Comparison of ENCODE assay signal across 1 cellular context in genomic region chr16:68843482-68844210, GRCh38.
TF ChIP-seq lines count a peak whose summit lies in the region.

Gene TANGO6, plus strand, starts transcription at chr16:68843531. Its CDS starts 87 bp downstream, at chr16:68843618.

TF ChIP-seq in HepG2, 621 proteins besides CTCF, POLR2A, EP300 and RAD21 (continued from another document and continues in another):
- TF ChIP-seq ZNF142 (CRISPR knock-in tag; IDR thresholded peaks at IDR 0.05) (no peak), ZNF891 (CRISPR knock-in tag; IDR thresholded peaks at IDR 0.05) (peak; percentile 23; the same call in 1 of the 2 replicates), ZNF609 (CRISPR knock-in tag; IDR thresholded peaks at IDR 0.05; ENCODE audit: borderline replicate concordance) (peak; percentile 49; the same call in 1 of the 2 replicates), ZNF678 (CRISPR knock-in tag; IDR thresholded peaks at IDR 0.05) (peak; percentile 90; the same call in 1 of the 2 replicates), KAT8 (CRISPR knock-in tag; IDR thresholded peaks at IDR 0.05) (peak; percentile 87), ZNF232 (CRISPR knock-in tag; IDR thresholded peaks at IDR 0.05; ENCODE audit: borderline replicate concordance) (no peak), ZNF362 (CRISPR knock-in tag; IDR thresholded peaks at IDR 0.05; ENCODE audit: borderline replicate concordance) (peak; percentile 99), IRF2 (CRISPR knock-in tag; IDR thresholded peaks at IDR 0.05) (peak; percentile 53), GMEB1 (CRISPR knock-in tag; IDR thresholded peaks at IDR 0.05; ENCODE audit: borderline replicate concordance) (peak; percentile 89), ZFP36L1 (CRISPR knock-in tag; IDR thresholded peaks at IDR 0.05) (no peak), JARID2 (CRISPR knock-in tag; IDR thresholded peaks at IDR 0.05; ENCODE audit: insufficient replicate concordance) (peak; percentile 76), SCMH1 (CRISPR knock-in tag; IDR thresholded peaks at IDR 0.05; ENCODE audit: borderline replicate concordance) (no peak), ZNF713 (CRISPR knock-in tag; IDR thresholded peaks at IDR 0.05) (peak; percentile 45; the same call in 1 of the 2 replicates), ZNF564 (CRISPR knock-in tag; IDR thresholded peaks at IDR 0.05) (0 out of 2 replicates have a peak, but pooled peaks have one; percentile 83), KIAA2018 (CRISPR knock-in tag; IDR thresholded peaks at IDR 0.05; ENCODE audit: borderline replicate concordance) (no peak; the same call in 1 of the 2 replicates), ZNF296 (CRISPR knock-in tag; conservative IDR thresholded peaks at IDR 0.05) (peak; percentile 87), NFATC3 (CRISPR knock-in tag; IDR thresholded peaks at IDR 0.05) (peak; percentile 91; the same call in 1 of the 2 replicates), NFIC (IDR thresholded peaks at IDR 0.05; ENCODE audit: low read length) (0 out of 2 replicates have a peak, but pooled peaks have one; percentile 21), ZKSCAN5 (CRISPR knock-in tag; IDR thresholded peaks at IDR 0.05) (peak; percentile 50; the same call in 1 of the 2 replicates), ZMYM3 (CRISPR knock-in tag; IDR thresholded peaks at IDR 0.05) (no peak; the same call in 1 of the 2 replicates), ZMAT3 (CRISPR knock-in tag; conservative IDR thresholded peaks at IDR 0.05) (peak; percentile 84), GPN1 (CRISPR knock-in tag; IDR thresholded peaks at IDR 0.05; ENCODE audit: borderline replicate concordance) (no peak), NCOR1 (IDR thresholded peaks at IDR 0.05; ENCODE audit: borderline replicate concordance, low read length) (peak; percentile 39; the same call in 1 of the 2 replicates), CREB3 (CRISPR knock-in tag; IDR thresholded peaks at IDR 0.05) (no peak), MXD1 (CRISPR knock-in tag; IDR thresholded peaks at IDR 0.05) (peak; percentile 88), ZFP37 (CRISPR knock-in tag; IDR thresholded peaks at IDR 0.05; ENCODE audit: borderline replicate concordance) (no peak), ZBTB42 (CRISPR knock-in tag; IDR thresholded peaks at IDR 0.05) (no peak), PCBP1 (IDR thresholded peaks at IDR 0.05; ENCODE audit: borderline replicate concordance, low read depth, low read length) (0 out of 2 replicates have a peak, but pooled peaks have one; percentile 61), ZNF335 (CRISPR knock-in tag; IDR thresholded peaks at IDR 0.05) (peak; percentile 91; the same call in 1 of the 2 replicates), HMG20B (CRISPR knock-in tag; conservative IDR thresholded peaks at IDR 0.05) (no peak; the same call in 1 of the 2 replicates), ZNF660 (CRISPR knock-in tag; IDR thresholded peaks at IDR 0.05; ENCODE audit: borderline replicate concordance, low read depth) (no peak), MTA3 (CRISPR knock-in tag; IDR thresholded peaks at IDR 0.05) (no peak), AKAP8 (CRISPR knock-in tag; IDR thresholded peaks at IDR 0.05) (no peak), ZNF343 (CRISPR knock-in tag; IDR thresholded peaks at IDR 0.05) (peak; percentile 89), HOXD1 (CRISPR knock-in tag; IDR thresholded peaks at IDR 0.05) (no peak), NCOA5 (CRISPR knock-in tag; IDR thresholded peaks at IDR 0.05) (0 out of 2 replicates have a peak, but pooled peaks have one; percentile 12)
